Comparison of ENCODE assay signal across 21 cellular contexts in genomic region chr2:83565231-83566025, GRCh38.
A peak's percentile ranks its signal among the peaks of the same experiment; 100 is the strongest.
DNase-seq lines count a peak whose midpoint lies in the region; ATAC-seq and TF ChIP-seq lines count a peak whose summit lies in the region.
"Had no signal": no experiment of that assay in that cellular context is flagged by ENCODE, and none has a peak within 500 bp of the region (broad histone marks: within the 10 kb centered on the region; RNA-seq: fewer than 3 reads in every experiment).

No MANE protein-coding gene starts in this region.

- ATAC-seq in GM18520 (IDR thresholded peaks at IDR 0.05; ENCODE audit: unreplicated experiment) (peak; percentile 37), GM19351 (IDR thresholded peaks at IDR 0.05; ENCODE audit: unreplicated experiment) (no peak), GM21737 (IDR thresholded peaks at IDR 0.05; ENCODE audit: unreplicated experiment) (no peak), Right ventricle myocardium inferior (no peak)
- ATAC-seq: T-helper 17 cell had no signal

- in situ Hi-C loops in GM13977 (cut with MboI; ENCODE audit: low pct_unique_long_range_greater_than_20kb, low sequenced_read_pairs, unreplicated experiment): no loop called here

- DNase-seq in NCI-H2227 (lab: John Stamatoyannopoulos, UW; ENCODE audit: unreplicated experiment) (peak; percentile 41), left kidney (ENCODE audit: low read depth, low spot score) (peak; percentile 14), Right ventricle myocardium inferior (ENCODE audit: missing footprints) (no peak), GM13977 (ENCODE audit: low spot score) (no peak)
- DNase-seq: C1 segment of cervical spinal cord; Calu3; CD8-positive, alpha-beta memory T cell; DMS153; H9; HFFc6; KBM-7; MV-4-11; NCI-H187 treated with DMSO at 0.1 percent for 48 hours; NCI-H2107; NCI-H524 treated with DMSO at 0.1 percent for 48 hours; OCI-M1; Right ventricle myocardium superior; T-helper 17 cell had no signal

- intact Hi-C loops in Right ventricle myocardium inferior (cut with DNase I): no loop called here

- TF ChIP-seq CTCF in GM13977 (IDR thresholded peaks at IDR 0.05; ENCODE audit: extremely low read depth, insufficient read depth, missing control alignments): no peak

Comparison
In these comparisons a context has a peak if more than half of its experiments do, and no peak if none do; other contexts are left out.
1. DNase-seq: peak in NCI-H2227 (single experiment) and left kidney (single experiment); none in Right ventricle myocardium inferior (single experiment) and GM13977 (single experiment).